Comparison of ENCODE assay signal across 18 cellular contexts in genomic region chr1:207018707-207019106, GRCh38. TPM values are rescaled to one million over a fixed set of nuclear protein-coding genes. Genes with fewer than 3 reads are reported as not detected.
DNase-seq lines count a peak whose midpoint lies in the region; ATAC-seq and TF ChIP-seq lines count a peak whose summit lies in the region.
"Had no signal": no experiment of that assay in that cellular context is flagged by ENCODE, and none has a peak within 500 bp of the region (broad histone marks: within the 10 kb centered on the region; RNA-seq: fewer than 3 reads in every experiment).

No MANE protein-coding gene starts in this region.

- H3K27ac Mint-ChIP-seq in type B pancreatic cell: peak overlapping the region; percentile 100
- H3K27ac Mint-ChIP-seq: CD8-positive, alpha-beta T cell; H9 had no signal

- no peaks in the 10 kb centered on the region for H3K9me2 ChIP-seq in PC-3 (replicated peaks; ENCODE audit: low read length)

- H3K36me3 Mint-ChIP-seq in type B pancreatic cell: peaks cover 3% of the 10 kb centered on the region
- H3K36me3 Mint-ChIP-seq: CD8-positive, alpha-beta T cell had no signal

- H3K4me2 ChIP-seq in PC-3 (ENCODE audit: low read length): peak overlapping the region; percentile 38

- peaks cover 8% of the 10 kb centered on the region for H3K27me3 Mint-ChIP-seq in type B pancreatic cell

- peaks cover 14% of the 10 kb centered on the region for H3K4me1 Mint-ChIP-seq in type B pancreatic cell (ENCODE audit: unreplicated experiment)
- H3K4me1 Mint-ChIP-seq: H9 had no signal

- H3K4me3 ChIP-seq in PC-3 (ENCODE audit: low read length) (no peak overlapping the region), breast epithelium (no peak overlapping the region)
- H3K4me3 ChIP-seq: SK-N-MC had no signal

- peak overlapping the region; percentile 5 for H3K4me3 Mint-ChIP-seq in type B pancreatic cell
- H3K4me3 Mint-ChIP-seq: CD8-positive, alpha-beta T cell; H9 had no signal

- H4K20me1 ChIP-seq in PC-3 (ENCODE audit: low read length): no peaks in the 10 kb centered on the region

- H3K36me3 ChIP-seq in PC-3 (ENCODE audit: low read depth, low read length): peaks cover 23% of the 10 kb centered on the region; the same call in 1 of the 2 replicates
- H3K36me3 ChIP-seq in breast epithelium: no peaks in the 10 kb centered on the region

- H3K9me3 ChIP-seq in PC-3 (ENCODE audit: low read length): no peaks in the 10 kb centered on the region
- no peaks in the 10 kb centered on the region for H3K9me3 ChIP-seq in breast epithelium

- H3K27me3 ChIP-seq in PC-3 (ENCODE audit: low read length): no peaks in the 10 kb centered on the region
- H3K27me3 ChIP-seq in breast epithelium: no peaks in the 10 kb centered on the region
- no peaks in the 10 kb centered on the region for H3K27me3 ChIP-seq in foreskin keratinocyte

- DNase-seq in PC-3 (peak; percentile 27), breast epithelium (ENCODE audit: low spot score in 2 of 2) (no peak), foreskin keratinocyte (no peak), type B pancreatic cell (ENCODE audit: extremely low spot score, unreplicated experiment) (no peak), erythroblast (lab: John Stamatoyannopoulos, UW) (no peak)
- no peak for DNase-seq in activated naive CD4-positive, alpha-beta T cell treated with Interleukin-2 at 50 U/mL for 16 hours
- DNase-seq: CD8-positive, alpha-beta T cell; DMS79 treated with DMSO at 0.1 percent for 48 hours; H9; IMR-90; NCI-H187 had no signal

- peak overlapping the region; percentile 86 for H3K9ac ChIP-seq in PC-3 (ENCODE audit: low read length)

- TSS peak; percentile 72 for BruUV-seq in PC-3 (replicated peaks; lab: Mats Ljungman, UMichigan)

- H3F3A ChIP-seq in PC-3 (ENCODE audit: low read length, unreplicated experiment): peaks cover 17% of the 10 kb centered on the region

- no peak for TF ChIP-seq POLR2A in breast epithelium (IDR thresholded peaks at IDR 0.05)
- TF ChIP-seq POLR2A in erythroblast (IDR thresholded peaks at IDR 0.05; ENCODE audit: low read length): no peak

- CTCF ChIA-PET in PC-3 (lab: Charles Lee): interaction anchor here (3.7 kb wide), 1 partner anchor 36 kb away, joined by 22 read pairs; no protein-coding TSS in a partner anchor

- ATAC-seq in PC-3 (no peak), foreskin keratinocyte (no peak), GM18868 (IDR thresholded peaks at IDR 0.05; ENCODE audit: unreplicated experiment) (no peak)
- ATAC-seq: CD8-positive, alpha-beta T cell had no signal

- H2AFZ ChIP-seq in PC-3 (ENCODE audit: low read length): no peak overlapping the region

- intact Hi-C loops in PC-3 (cut with micrococcal nuclease) (loop anchor here (1.0 kb wide), 1 partner anchor 9 kb away; no protein-coding TSS in a partner anchor), breast epithelium (cut with DNase I; ENCODE audit: low total_unique reads) (no loop called here)

- peaks cover 26% of the 10 kb centered on the region for H3K79me2 ChIP-seq in PC-3 (ENCODE audit: low read length)

- no peak for TF ChIP-seq CTCF in PC-3 (conservative IDR thresholded peaks at IDR 0.05; ENCODE audit: low read depth, low read length)
- TF ChIP-seq CTCF in breast epithelium (IDR thresholded peaks at IDR 0.05): no peak
- TF ChIP-seq CTCF in foreskin keratinocyte (conservative IDR thresholded peaks at IDR 0.05): no peak
- TF ChIP-seq CTCF in type B pancreatic cell (conservative IDR thresholded peaks at IDR 0.05): no peak

- no peaks in the 10 kb centered on the region for H3K9me3 Mint-ChIP-seq in type B pancreatic cell
- H3K9me3 Mint-ChIP-seq: CD8-positive, alpha-beta T cell; H9 had no signal

- peak overlapping the region; percentile 95 for H3K27ac ChIP-seq in PC-3 (ENCODE audit: low read length)
- peak overlapping the region; percentile 33 to 93 for H3K27ac ChIP-seq in breast epithelium
- peak overlapping the region; percentile 93 for H3K27ac ChIP-seq in foreskin keratinocyte
- H3K27ac ChIP-seq: SK-N-MC had no signal

- H3K4me1 ChIP-seq in PC-3 (ENCODE audit: insufficient read depth, low read length): peaks cover 64% of the 10 kb centered on the region
- peaks cover 0 to 5% of the 10 kb centered on the region in 2 donors for H3K4me1 ChIP-seq in breast epithelium
- H3K4me1 ChIP-seq in foreskin keratinocyte: peaks cover 52% of the 10 kb centered on the region

- POLR2A ChIA-PET in PC-3 (lab: Charles Lee; ENCODE audit: unreplicated experiment): interaction anchor here (0.6 to 5.8 kb wide), 9 partner anchors 9 to 34 kb away, joined by 3 to 97 read pairs (median 5); partner anchors contain the start of gene C1orf116

RNA-seq across cellular contexts. Expression of gene C1orf116, which starts 13.8 kb away (rescaled TPM):
- total RNA-seq in PC-3 (2014; rRNA removed) (34.9 and 36.2 TPM in 2 replicates), breast epithelium (10 to 100 TPM in 1 of 3 donors, 1 to 10 TPM in 1, under 1 TPM in 1; under 0.01 to 22.2 (median 5.6) TPM), foreskin keratinocyte (76.9 and 78.2 TPM in 2 replicates), type B pancreatic cell (ENCODE audit: low replicate concordance) (50.4 and 108 TPM in 2 replicates)
- 56.6 and 69.5 TPM in 2 replicates for polyA plus RNA-seq in foreskin keratinocyte
- total RNA-seq: G401 had no signal
- polyA plus RNA-seq: BJ had no signal

RNA-seq across cellular contexts. Expression of gene YOD1, which starts 32.3 kb away (rescaled TPM):
- 54.0 and 63.9 TPM in 2 replicates for total RNA-seq in PC-3 (2014; rRNA removed)
- total RNA-seq in breast epithelium: 10 to 100 TPM in 1 of 3 donors, 1 to 10 TPM in 2; 6.9 to 13.3 (median 9.2) TPM
- total RNA-seq in foreskin keratinocyte: 9.3 and 9.6 TPM in 2 replicates
- 1.8 and 2.3 TPM in 2 replicates for polyA plus RNA-seq in foreskin keratinocyte
- total RNA-seq in type B pancreatic cell (ENCODE audit: low replicate concordance): 12.3 and 15.0 TPM in 2 replicates

RNA-seq across cellular contexts. Expression of gene PFKFB2, which starts 34.4 kb away (rescaled TPM):
- total RNA-seq in PC-3 (2014; rRNA removed) (37.5 and 48.6 TPM in 2 replicates), breast epithelium (10 to 100 TPM in 1 of 3 donors, 1 to 10 TPM in 2; 7.5 to 13.2 (median 8.2) TPM), foreskin keratinocyte (12.1 and 12.5 TPM in 2 replicates), type B pancreatic cell (ENCODE audit: low replicate concordance) (18.7 and 31.4 TPM in 2 replicates)
- polyA plus RNA-seq in foreskin keratinocyte: 2.6 and 3.1 TPM in 2 replicates

RNA-seq across cellular contexts. Expression of gene FCAMR, which starts 48.4 kb away (rescaled TPM):
- total RNA-seq in PC-3 (2014; rRNA removed): not detected in 2 replicates
- total RNA-seq in breast epithelium: not detected
- total RNA-seq in foreskin keratinocyte: not detected in 2 replicates
- not detected in 2 replicates for polyA plus RNA-seq in foreskin keratinocyte
- not detected in 2 replicates for total RNA-seq in type B pancreatic cell (ENCODE audit: low replicate concordance)
- total RNA-seq: CD8-positive, alpha-beta T cell; G401; H9; HT1080; IMR-90; LHCN-M2; Right ventricle myocardium inferior had no signal
- polyA plus RNA-seq: BJ, IMR-90 had no signal
